ENCODE assay signal across 1 cellular context in the genomic region with DNA sequence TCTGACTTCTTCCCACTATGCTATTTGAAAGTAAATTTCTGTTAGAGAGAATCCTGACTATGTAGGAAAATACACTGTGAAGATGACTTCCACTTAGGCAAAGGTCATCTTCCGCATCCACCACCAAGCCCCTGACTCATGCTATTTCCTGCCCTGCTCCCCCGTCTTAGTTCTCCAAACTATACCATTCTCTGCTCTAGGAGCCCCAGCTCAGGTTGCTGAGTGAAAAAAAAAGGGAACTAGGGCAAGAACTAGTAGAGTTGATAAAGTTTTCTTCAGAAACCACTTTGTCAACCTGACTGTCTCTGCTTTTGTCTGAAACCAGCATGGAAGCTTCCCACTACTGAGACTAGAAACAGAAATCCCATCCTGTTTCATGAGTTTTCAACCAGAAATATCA.
TF ChIP-seq lines count a peak whose summit lies in the region.

No MANE protein-coding gene starts in this region.

TF ChIP-seq in GM23338, 12 proteins besides CTCF, POLR2A, EP300 and RAD21 (continued from another document):
- TF ChIP-seq, protein P1, sequence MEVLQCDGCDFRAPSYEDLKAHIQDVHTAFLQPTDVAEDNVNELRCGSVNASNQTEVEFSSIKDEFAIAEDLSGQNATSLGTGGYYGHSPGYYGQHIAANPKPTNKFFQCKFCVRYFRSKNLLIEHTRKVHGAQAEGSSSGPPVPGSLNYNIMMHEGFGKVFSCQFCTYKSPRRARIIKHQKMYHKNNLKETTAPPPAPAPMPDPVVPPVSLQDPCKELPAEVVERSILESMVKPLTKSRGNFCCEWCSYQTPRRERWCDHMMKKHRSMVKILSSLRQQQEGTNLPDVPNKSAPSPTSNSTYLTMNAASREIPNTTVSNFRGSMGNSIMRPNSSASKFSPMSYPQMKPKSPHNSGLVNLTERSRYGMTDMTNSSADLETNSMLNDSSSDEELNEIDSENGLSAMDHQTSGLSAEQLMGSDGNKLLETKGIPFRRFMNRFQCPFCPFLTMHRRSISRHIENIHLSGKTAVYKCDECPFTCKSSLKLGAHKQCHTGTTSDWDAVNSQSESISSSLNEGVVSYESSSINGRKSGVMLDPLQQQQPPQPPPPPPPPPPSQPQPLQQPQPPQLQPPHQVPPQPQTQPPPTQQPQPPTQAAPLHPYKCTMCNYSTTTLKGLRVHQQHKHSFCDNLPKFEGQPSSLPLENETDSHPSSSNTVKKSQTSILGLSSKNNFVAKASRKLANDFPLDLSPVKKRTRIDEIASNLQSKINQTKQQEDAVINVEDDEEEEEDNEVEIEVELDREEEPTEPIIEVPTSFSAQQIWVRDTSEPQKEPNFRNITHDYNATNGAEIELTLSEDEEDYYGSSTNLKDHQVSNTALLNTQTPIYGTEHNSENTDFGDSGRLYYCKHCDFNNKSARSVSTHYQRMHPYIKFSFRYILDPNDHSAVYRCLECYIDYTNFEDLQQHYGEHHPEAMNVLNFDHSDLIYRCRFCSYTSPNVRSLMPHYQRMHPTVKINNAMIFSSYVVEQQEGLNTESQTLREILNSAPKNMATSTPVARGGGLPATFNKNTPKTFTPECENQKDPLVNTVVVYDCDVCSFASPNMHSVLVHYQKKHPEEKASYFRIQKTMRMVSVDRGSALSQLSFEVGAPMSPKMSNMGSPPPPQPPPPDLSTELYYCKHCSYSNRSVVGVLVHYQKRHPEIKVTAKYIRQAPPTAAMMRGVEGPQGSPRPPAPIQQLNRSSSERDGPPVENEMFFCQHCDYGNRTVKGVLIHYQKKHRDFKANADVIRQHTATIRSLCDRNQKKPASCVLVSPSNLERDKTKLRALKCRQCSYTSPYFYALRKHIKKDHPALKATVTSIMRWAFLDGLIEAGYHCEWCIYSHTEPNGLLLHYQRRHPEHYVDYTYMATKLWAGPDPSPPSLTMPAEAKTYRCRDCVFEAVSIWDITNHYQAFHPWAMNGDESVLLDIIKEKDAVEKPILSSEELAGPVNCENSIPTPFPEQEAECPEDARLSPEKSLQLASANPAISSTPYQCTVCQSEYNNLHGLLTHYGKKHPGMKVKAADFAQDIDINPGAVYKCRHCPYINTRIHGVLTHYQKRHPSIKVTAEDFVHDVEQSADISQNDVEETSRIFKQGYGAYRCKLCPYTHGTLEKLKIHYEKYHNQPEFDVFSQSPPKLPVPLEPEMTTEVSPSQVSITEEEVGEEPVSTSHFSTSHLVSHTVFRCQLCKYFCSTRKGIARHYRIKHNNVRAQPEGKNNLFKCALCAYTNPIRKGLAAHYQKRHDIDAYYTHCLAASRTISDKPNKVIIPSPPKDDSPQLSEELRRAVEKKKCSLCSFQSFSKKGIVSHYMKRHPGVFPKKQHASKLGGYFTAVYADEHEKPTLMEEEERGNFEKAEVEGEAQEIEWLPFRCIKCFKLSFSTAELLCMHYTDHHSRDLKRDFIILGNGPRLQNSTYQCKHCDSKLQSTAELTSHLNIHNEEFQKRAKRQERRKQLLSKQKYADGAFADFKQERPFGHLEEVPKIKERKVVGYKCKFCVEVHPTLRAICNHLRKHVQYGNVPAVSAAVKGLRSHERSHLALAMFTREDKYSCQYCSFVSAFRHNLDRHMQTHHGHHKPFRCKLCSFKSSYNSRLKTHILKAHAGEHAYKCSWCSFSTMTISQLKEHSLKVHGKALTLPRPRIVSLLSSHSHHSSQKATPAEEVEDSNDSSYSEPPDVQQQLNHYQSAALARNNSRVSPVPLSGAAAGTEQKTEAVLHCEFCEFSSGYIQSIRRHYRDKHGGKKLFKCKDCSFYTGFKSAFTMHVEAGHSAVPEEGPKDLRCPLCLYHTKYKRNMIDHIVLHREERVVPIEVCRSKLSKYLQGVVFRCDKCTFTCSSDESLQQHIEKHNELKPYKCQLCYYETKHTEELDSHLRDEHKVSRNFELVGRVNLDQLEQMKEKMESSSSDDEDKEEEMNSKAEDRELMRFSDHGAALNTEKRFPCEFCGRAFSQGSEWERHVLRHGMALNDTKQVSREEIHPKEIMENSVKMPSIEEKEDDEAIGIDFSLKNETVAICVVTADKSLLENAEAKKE (CRISPR knock-in tag; IDR thresholded peaks at IDR 0.05): no peak
- TF ChIP-seq, protein P2, sequence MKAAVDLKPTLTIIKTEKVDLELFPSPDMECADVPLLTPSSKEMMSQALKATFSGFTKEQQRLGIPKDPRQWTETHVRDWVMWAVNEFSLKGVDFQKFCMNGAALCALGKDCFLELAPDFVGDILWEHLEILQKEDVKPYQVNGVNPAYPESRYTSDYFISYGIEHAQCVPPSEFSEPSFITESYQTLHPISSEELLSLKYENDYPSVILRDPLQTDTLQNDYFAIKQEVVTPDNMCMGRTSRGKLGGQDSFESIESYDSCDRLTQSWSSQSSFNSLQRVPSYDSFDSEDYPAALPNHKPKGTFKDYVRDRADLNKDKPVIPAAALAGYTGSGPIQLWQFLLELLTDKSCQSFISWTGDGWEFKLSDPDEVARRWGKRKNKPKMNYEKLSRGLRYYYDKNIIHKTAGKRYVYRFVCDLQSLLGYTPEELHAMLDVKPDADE (IDR thresholded peaks at IDR 0.05): no peak
- TF ChIP-seq ZNF331 (CRISPR knock-in tag; IDR thresholded peaks at IDR 0.05; ENCODE audit: low read depth) (no peak), CREB1 (CRISPR knock-in tag; IDR thresholded peaks at IDR 0.05; ENCODE audit: low read depth) (no peak), STAT1 (IDR thresholded peaks at IDR 0.05; ENCODE audit: unreplicated experiment) (no peak), EZH2phosphoT487 (IDR thresholded peaks at IDR 0.05; ENCODE audit: unreplicated experiment) (no peak), ZNF114 (CRISPR knock-in tag; IDR thresholded peaks at IDR 0.05) (no peak), EZH2 (IDR thresholded peaks at IDR 0.05; ENCODE audit: low read depth, unreplicated experiment) (no peak), POLR2AphosphoS5 (IDR thresholded peaks at IDR 0.05; ENCODE audit: low read depth) (no peak)
- TF ChIP-seq, protein P3, sequence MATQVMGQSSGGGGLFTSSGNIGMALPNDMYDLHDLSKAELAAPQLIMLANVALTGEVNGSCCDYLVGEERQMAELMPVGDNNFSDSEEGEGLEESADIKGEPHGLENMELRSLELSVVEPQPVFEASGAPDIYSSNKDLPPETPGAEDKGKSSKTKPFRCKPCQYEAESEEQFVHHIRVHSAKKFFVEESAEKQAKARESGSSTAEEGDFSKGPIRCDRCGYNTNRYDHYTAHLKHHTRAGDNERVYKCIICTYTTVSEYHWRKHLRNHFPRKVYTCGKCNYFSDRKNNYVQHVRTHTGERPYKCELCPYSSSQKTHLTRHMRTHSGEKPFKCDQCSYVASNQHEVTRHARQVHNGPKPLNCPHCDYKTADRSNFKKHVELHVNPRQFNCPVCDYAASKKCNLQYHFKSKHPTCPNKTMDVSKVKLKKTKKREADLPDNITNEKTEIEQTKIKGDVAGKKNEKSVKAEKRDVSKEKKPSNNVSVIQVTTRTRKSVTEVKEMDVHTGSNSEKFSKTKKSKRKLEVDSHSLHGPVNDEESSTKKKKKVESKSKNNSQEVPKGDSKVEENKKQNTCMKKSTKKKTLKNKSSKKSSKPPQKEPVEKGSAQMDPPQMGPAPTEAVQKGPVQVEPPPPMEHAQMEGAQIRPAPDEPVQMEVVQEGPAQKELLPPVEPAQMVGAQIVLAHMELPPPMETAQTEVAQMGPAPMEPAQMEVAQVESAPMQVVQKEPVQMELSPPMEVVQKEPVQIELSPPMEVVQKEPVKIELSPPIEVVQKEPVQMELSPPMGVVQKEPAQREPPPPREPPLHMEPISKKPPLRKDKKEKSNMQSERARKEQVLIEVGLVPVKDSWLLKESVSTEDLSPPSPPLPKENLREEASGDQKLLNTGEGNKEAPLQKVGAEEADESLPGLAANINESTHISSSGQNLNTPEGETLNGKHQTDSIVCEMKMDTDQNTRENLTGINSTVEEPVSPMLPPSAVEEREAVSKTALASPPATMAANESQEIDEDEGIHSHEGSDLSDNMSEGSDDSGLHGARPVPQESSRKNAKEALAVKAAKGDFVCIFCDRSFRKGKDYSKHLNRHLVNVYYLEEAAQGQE (IDR thresholded peaks at IDR 0.05; ENCODE audit: unreplicated experiment): no peak
